In the genomic region with DNA sequence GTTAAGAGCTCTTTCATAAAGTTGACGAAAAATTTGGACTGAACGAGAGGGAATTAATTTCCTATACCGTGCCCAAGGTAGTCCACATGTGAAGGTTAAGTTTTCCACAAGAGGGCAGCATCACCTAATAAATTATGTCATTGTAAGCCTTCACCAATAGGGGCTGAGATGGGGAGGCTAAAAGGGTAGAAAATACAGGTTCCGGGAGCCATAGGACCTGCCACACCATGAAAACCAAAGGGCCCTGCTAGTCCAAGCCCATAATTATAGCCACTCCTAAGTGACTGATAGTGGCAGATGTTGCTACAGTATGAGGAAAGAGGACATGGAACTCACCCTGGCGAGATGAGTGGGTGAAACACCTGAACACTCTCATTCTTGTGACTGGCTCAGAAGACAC, we compare ENCODE assay signal across 8 cellular contexts.
DNase-seq lines count a peak whose midpoint lies in the region; ATAC-seq, FAIRE-seq and TF ChIP-seq lines count a peak whose summit lies in the region.

No MANE protein-coding gene starts in this region.

- ATAC-seq in GM18867 (IDR thresholded peaks at IDR 0.05; ENCODE audit: unreplicated experiment) (peak; percentile 99), HG03045 (IDR thresholded peaks at IDR 0.05; ENCODE audit: unreplicated experiment) (peak; percentile 79), K562 (peak; percentile 94)

- no peak overlapping the region for H3K27ac Mint-ChIP-seq in type B pancreatic cell

- TF ChIP-seq RAD21 in K562 (CRISPR knock-in tag; conservative IDR thresholded peaks at IDR 0.05 in 1 of 2, IDR thresholded peaks at IDR 0.05 in 1 of 2) = peak; percentile 33 to 54; a peak in 3 of 4 replicates

- H3K36me3 ChIP-seq in K562 (ENCODE audit: control insufficient read depth, insufficient read depth, low read length) = no peaks in the 10 kb centered on the region

- H4K20me1 ChIP-seq in K562 (replicated peaks; ENCODE audit: control insufficient read depth, insufficient read depth, low read length) = no peaks in the 10 kb centered on the region

- intact Hi-C loops in K562 (cut with micrococcal nuclease) = loop anchor here (5.0 to 10.0 kb wide), 2 partner anchors 230 to 293 kb away; no protein-coding TSS in a partner anchor

- CTCF ChIA-PET in K562 (lab: Yijun Ruan, JAX; ENCODE audit: low intra/inter-chr PET ratio) = interaction anchor here (0.5 to 1.1 kb wide), 3 partner anchors 297 to 476 kb away, joined by 3 read pairs; no protein-coding TSS in a partner anchor

- no peak overlapping the region for H3K4me3 Mint-ChIP-seq in type B pancreatic cell

- POLR2A ChIA-PET in K562 (lab: Yijun Ruan, JAX) = interaction anchor here (0.6 kb wide), 1 partner anchor 144 kb away, joined by 3 read pairs; no protein-coding TSS in a partner anchor

- H3K4me1 ChIP-seq in K562 (replicated peaks in 1 of 2; ENCODE audit: control insufficient read depth in 2 of 2, insufficient read depth in 2 of 2, low read length in 2 of 2) = no peaks in the 10 kb centered on the region

- no TSS peak for BruUV-seq in K562 (replicated peaks; lab: Mats Ljungman, UMichigan)

- H3K4me2 ChIP-seq in K562 (ENCODE audit: insufficient read depth, low read length) = no peak overlapping the region

- no peaks in the 10 kb centered on the region for H3K9me3 Mint-ChIP-seq in type B pancreatic cell

- no peak overlapping the region for H3K27ac ChIP-seq in K562 (ENCODE audit: extremely low read depth, low read depth, low read length)

- no peaks in the 10 kb centered on the region for H3K9me1 ChIP-seq in K562 (ENCODE audit: control insufficient read depth, insufficient read depth, low read length)

- H3K79me2 ChIP-seq in K562 (ENCODE audit: control insufficient read depth, insufficient read depth, low read length) = no peaks in the 10 kb centered on the region

- DNase-seq in DMS 273 treated with DMSO at 0.1 percent for 48 hours (lab: John Stamatoyannopoulos, UW) (peak; percentile 3), NCI-H526 treated with DMSO at 0.1 percent for 48 hours (lab: John Stamatoyannopoulos, UW) (peak; percentile 18), K562 (ENCODE audit: extremely low read depth in 1 of 4, low spot score in 3 of 4) (peak; percentile 26 to 54 (median 32)), kidney glomerular epithelial cell (lab: John Stamatoyannopoulos, UW) (peak; percentile 11), type B pancreatic cell (ENCODE audit: extremely low spot score, unreplicated experiment) (no peak), GDM1 (lab: John Stamatoyannopoulos, UW) (no peak)

- no peak overlapping the region for H3K4me3 ChIP-seq in K562

- no peaks in the 10 kb centered on the region for H3K9me3 ChIP-seq in K562 (replicated peaks; ENCODE audit: control insufficient read depth, insufficient read depth, low read depth, low read length)

- no peaks in the 10 kb centered on the region for H3K4me1 Mint-ChIP-seq in type B pancreatic cell (ENCODE audit: unreplicated experiment)

- peak; percentile 65 for FAIRE-seq in K562 (lab: Jason Lieb, UNC)

- TF ChIP-seq CTCF in K562 (IDR thresholded peaks at IDR 0.05 in 2 of 3, conservative IDR thresholded peaks at IDR 0.05 in 1 of 3; ENCODE audit: insufficient read depth in 2 of 3, low read depth in 1 of 3, low read length in 3 of 3) (peak; percentile 59 to 87 (median 75)), type B pancreatic cell (conservative IDR thresholded peaks at IDR 0.05) (peak; percentile 80)

- no peak for TF ChIP-seq POLR2A in K562 (conservative IDR thresholded peaks at IDR 0.05)

- no peak overlapping the region for H3K9ac ChIP-seq in K562 (ENCODE audit: insufficient read depth in 1 of 2, low read depth in 2 of 2, low read length in 2 of 2)

- H2AFZ ChIP-seq in K562 (ENCODE audit: low read depth, low read length) = no peak overlapping the region

- in situ Hi-C loops in K562 (cut with MboI) = loop anchor here (25.0 kb wide), 1 partner anchor 770 kb away; no protein-coding TSS in a partner anchor

- peaks cover 4% of the 10 kb centered on the region for H3K36me3 Mint-ChIP-seq in type B pancreatic cell

- no peaks in the 10 kb centered on the region for H3K27me3 Mint-ChIP-seq in type B pancreatic cell

- 0% methylated on average over 5 of the region's 5 CpGs for WGBS in K562 (ENCODE audit: insufficient coverage, low coverage, missing lambda C conversion rate)

- no peak for TF ChIP-seq EP300 in K562 (IDR thresholded peaks at IDR 0.05; ENCODE audit: low read length)

- H3K27me3 ChIP-seq in K562 (ENCODE audit: control insufficient read depth in 2 of 2, insufficient read depth in 2 of 2, low read length in 2 of 2) = no peaks in the 10 kb centered on the region

TF ChIP-seq in K562, 482 proteins besides CTCF, POLR2A, EP300 and RAD21:
- TF ChIP-seq, protein P1, sequence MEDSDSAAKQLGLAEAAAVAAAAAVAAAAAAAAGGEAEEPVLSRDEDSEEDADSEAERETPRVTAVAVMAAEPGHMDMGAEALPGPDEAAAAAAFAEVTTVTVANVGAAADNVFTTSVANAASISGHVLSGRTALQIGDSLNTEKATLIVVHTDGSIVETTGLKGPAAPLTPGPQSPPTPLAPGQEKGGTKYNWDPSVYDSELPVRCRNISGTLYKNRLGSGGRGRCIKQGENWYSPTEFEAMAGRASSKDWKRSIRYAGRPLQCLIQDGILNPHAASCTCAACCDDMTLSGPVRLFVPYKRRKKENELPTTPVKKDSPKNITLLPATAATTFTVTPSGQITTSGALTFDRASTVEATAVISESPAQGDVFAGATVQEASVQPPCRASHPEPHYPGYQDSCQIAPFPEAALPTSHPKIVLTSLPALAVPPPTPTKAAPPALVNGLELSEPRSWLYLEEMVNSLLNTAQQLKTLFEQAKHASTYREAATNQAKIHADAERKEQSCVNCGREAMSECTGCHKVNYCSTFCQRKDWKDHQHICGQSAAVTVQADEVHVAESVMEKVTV (CRISPR knock-in tag; IDR thresholded peaks at IDR 0.05) = 0 out of 2 replicates have a peak, but pooled peaks have one; percentile 21
- TF ChIP-seq SMC3 (conservative IDR thresholded peaks at IDR 0.05; ENCODE audit: insufficient read depth, low read depth, low read length) (peak; percentile 42; the same call in 1 of the 2 replicates), SRSF7 (optimal IDR thresholded peaks at IDR 0.05; ENCODE audit: low read depth, low read length) (no peak), NRF1 (conservative IDR thresholded peaks at IDR 0.05 in 1 of 2, IDR thresholded peaks at IDR 0.05 in 1 of 2) (no peak), NFRKB (IDR thresholded peaks at IDR 0.05; ENCODE audit: low read depth) (no peak), TEAD1 (CRISPR knock-in tag; IDR thresholded peaks at IDR 0.05) (no peak), E4F1 (CRISPR knock-in tag; IDR thresholded peaks at IDR 0.05; ENCODE audit: borderline replicate concordance) (no peak)
- TF ChIP-seq, protein P2, sequence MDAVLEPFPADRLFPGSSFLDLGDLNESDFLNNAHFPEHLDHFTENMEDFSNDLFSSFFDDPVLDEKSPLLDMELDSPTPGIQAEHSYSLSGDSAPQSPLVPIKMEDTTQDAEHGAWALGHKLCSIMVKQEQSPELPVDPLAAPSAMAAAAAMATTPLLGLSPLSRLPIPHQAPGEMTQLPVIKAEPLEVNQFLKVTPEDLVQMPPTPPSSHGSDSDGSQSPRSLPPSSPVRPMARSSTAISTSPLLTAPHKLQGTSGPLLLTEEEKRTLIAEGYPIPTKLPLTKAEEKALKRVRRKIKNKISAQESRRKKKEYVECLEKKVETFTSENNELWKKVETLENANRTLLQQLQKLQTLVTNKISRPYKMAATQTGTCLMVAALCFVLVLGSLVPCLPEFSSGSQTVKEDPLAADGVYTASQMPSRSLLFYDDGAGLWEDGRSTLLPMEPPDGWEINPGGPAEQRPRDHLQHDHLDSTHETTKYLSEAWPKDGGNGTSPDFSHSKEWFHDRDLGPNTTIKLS (IDR thresholded peaks at IDR 0.05; ENCODE audit: borderline replicate concordance, low read depth) = no peak

Comparison
In these comparisons a context has a peak if more than half of its experiments do, and no peak if none do; other contexts are left out.
1. DNase-seq: peak in DMS 273 treated with DMSO at 0.1 percent for 48 hours (single experiment), NCI-H526 treated with DMSO at 0.1 percent for 48 hours (single experiment), K562 (4 of 4) and kidney glomerular epithelial cell (single experiment); none in type B pancreatic cell (single experiment) and GDM1 (single experiment).
2. Peak in every context shown above with its lines, with median percentiles within 50 percentile points of each other: ATAC-seq.